27 cellular contexts compared by ENCODE assay signal in the genomic region with DNA sequence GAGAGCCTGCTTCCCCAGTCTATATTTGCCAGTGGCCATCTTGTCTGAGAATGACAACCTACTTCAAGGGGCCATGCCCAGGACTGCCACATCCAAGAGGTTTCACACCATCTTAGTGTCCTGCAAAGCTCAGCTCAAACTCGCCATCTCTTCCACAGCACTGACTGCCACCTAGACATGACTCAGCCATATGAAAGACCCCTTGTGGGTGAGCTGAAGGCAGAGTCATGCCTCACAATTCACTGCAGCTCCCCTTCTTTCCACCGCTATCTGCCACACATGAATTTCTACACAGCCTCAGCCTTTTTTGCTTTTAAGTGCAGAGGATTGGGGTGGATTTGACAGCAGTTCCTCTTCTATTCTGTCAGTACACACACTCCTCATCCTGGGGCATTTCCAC.
"Had no signal": no experiment of that assay in that cellular context is flagged by ENCODE, and none has a peak within 500 bp of the region (broad histone marks: within the 10 kb centered on the region; RNA-seq: fewer than 3 reads in every experiment).

No MANE protein-coding gene starts in this region.

- H3K36me3 ChIP-seq: left lung, ovary, right atrium auricular region, right lobe of liver, stomach, thyroid gland, upper lobe of right lung had no signal

- H3K27ac ChIP-seq: left lung, ovary, right atrium auricular region, right lobe of liver, stomach, testis, thyroid gland, upper lobe of right lung had no signal

- H3K27ac Mint-ChIP-seq: immature natural killer cell; mesothelial cell of epicardium; naive B cell; natural killer cell; progenitor cell of endocrine pancreas; stimulated activated naive B cell treated with anti-CD40 and anti-IgM and Interleukin-4, amounts not matched to agents 10 μg/mL and 1 μg/mL and 100 μg/mL, for 72 hours had no signal

- H3K36me3 Mint-ChIP-seq: immature natural killer cell; mesothelial cell of epicardium; naive B cell; natural killer cell; stimulated activated naive B cell treated with anti-CD40 and anti-IgM and Interleukin-4, amounts not matched to agents 10 μg/mL and 1 μg/mL and 100 μg/mL, for 72 hours had no signal

- H3K4me3 ChIP-seq: left lung, lung, ovary, right atrium auricular region, right lobe of liver, smooth muscle cell, stomach, testis, thyroid gland, upper lobe of right lung had no signal

- H3K9me3 ChIP-seq: left lung, ovary, right atrium auricular region, right lobe of liver, stomach, testis, thyroid gland, upper lobe of right lung had no signal

- H3K4me1 Mint-ChIP-seq: immature natural killer cell; mesothelial cell of epicardium; stimulated activated naive B cell treated with anti-CD40 and anti-IgM and Interleukin-4, amounts not matched to agents 10 μg/mL and 1 μg/mL and 100 μg/mL, for 72 hours had no signal

- H3K27me3 ChIP-seq: left lung, ovary, right atrium auricular region, right lobe of liver, stomach, testis, thyroid gland, upper lobe of right lung had no signal

- H3K4me2 ChIP-seq: smooth muscle cell had no signal

- H3K4me3 Mint-ChIP-seq: immature natural killer cell; mesothelial cell of epicardium; naive B cell; natural killer cell; stimulated activated naive B cell treated with anti-CD40 and anti-IgM and Interleukin-4, amounts not matched to agents 10 μg/mL and 1 μg/mL and 100 μg/mL, for 72 hours had no signal

- FAIRE-seq: islet of Langerhans, kidney, urothelium cell line had no signal

- DNase-seq: immature natural killer cell; kidney; left colon; left lung; mesendoderm; naive B cell; natural killer cell; ovary; right lobe of liver; stimulated activated CD4-positive, alpha-beta T cell treated with anti-CD3 and anti-CD28 coated beads, Interleukin-1b, Interleukin-23, amount 100 ng/mL, for 48 hours; stimulated activated CD4-positive, alpha-beta T cell treated with anti-CD3 and anti-CD28 coated beads, Interleukin-2, amount 100 ng/mL, for 48 hours; stimulated activated CD4-positive, alpha-beta T cell treated with anti-CD3 and anti-CD28 coated beads, Interleukin-4, amount 100 ng/mL, for 4 hours; stimulated activated CD8-positive, alpha-beta memory T cell treated with anti-CD3 and anti-CD28 coated beads, Interleukin-4, amount 100 ng/mL, for 48 hours; stimulated activated naive B cell treated with anti-CD40 and anti-IgM and Interleukin-4, amounts not matched to agents 10 μg/mL and 1 μg/mL and 100 μg/mL, for 72 hours; stimulated activated naive CD8-positive, alpha-beta T cell treated with anti-CD3 and anti-CD28 coated beads, Interleukin-15, Interleukin-2, amounts not matched to agents 100 U/mL and 50 U/mL, for 24 hours; stomach; testis; thyroid gland; trophoblast cell; upper lobe of right lung had no signal

- H3K9me3 Mint-ChIP-seq: natural killer cell had no signal

- H3K4me1 ChIP-seq: left lung, right lobe of liver, stomach, upper lobe of right lung had no signal
